2 cellular contexts compared by ENCODE assay signal in genomic region chr1:63674238-63674864, GRCh38.
TF ChIP-seq lines count a peak whose summit lies in the region.

No MANE protein-coding gene starts in this region.

TF ChIP-seq in HCT116, 20 proteins besides CTCF, POLR2A, EP300 and RAD21:
- TF ChIP-seq SP1 (IDR thresholded peaks at IDR 0.05; ENCODE audit: low read depth) (no peak), JUND (IDR thresholded peaks at IDR 0.05) (peak; percentile 35; the same call in 1 of the 2 replicates), MAX (IDR thresholded peaks at IDR 0.05) (peak; percentile 25; the same call in 1 of the 2 replicates), YY1 (IDR thresholded peaks at IDR 0.05; ENCODE audit: extremely low read depth, insufficient replicate concordance, low read depth, low read length) (no peak), SIN3A (IDR thresholded peaks at IDR 0.05; ENCODE audit: low read depth) (no peak), CBX3 (IDR thresholded peaks at IDR 0.05; ENCODE audit: low read depth) (peak; percentile 65), EZH2 (IDR thresholded peaks at IDR 0.05) (no peak), TCF7L2 (IDR thresholded peaks at IDR 0.05; ENCODE audit: borderline replicate concordance, extremely low read depth, insufficient read depth, insufficient read length) (no peak), ZNF274 (IDR thresholded peaks at IDR 0.05; ENCODE audit: low read depth, low read length) (no peak), ZBTB33 (IDR thresholded peaks at IDR 0.05; ENCODE audit: extremely low read depth, insufficient replicate concordance, low read length) (no peak), ELF1 (IDR thresholded peaks at IDR 0.05; ENCODE audit: borderline replicate concordance, low read depth) (no peak), SRF (IDR thresholded peaks at IDR 0.05; ENCODE audit: low read depth) (no peak), CEBPB (IDR thresholded peaks at IDR 0.05; ENCODE audit: low read depth) (no peak), FOSL1 (IDR thresholded peaks at IDR 0.05; ENCODE audit: low read depth) (peak; percentile 63), ATF3 (IDR thresholded peaks at IDR 0.05) (no peak), EGR1 (IDR thresholded peaks at IDR 0.05; ENCODE audit: low read depth) (no peak), ZFX (IDR thresholded peaks at IDR 0.05) (no peak), POLR2AphosphoS5 (IDR thresholded peaks at IDR 0.05; ENCODE audit: low read depth, low read length) (no peak), EZH2phosphoT487 (IDR thresholded peaks at IDR 0.05; ENCODE audit: borderline replicate concordance) (no peak)
- TF ChIP-seq, protein P1, sequence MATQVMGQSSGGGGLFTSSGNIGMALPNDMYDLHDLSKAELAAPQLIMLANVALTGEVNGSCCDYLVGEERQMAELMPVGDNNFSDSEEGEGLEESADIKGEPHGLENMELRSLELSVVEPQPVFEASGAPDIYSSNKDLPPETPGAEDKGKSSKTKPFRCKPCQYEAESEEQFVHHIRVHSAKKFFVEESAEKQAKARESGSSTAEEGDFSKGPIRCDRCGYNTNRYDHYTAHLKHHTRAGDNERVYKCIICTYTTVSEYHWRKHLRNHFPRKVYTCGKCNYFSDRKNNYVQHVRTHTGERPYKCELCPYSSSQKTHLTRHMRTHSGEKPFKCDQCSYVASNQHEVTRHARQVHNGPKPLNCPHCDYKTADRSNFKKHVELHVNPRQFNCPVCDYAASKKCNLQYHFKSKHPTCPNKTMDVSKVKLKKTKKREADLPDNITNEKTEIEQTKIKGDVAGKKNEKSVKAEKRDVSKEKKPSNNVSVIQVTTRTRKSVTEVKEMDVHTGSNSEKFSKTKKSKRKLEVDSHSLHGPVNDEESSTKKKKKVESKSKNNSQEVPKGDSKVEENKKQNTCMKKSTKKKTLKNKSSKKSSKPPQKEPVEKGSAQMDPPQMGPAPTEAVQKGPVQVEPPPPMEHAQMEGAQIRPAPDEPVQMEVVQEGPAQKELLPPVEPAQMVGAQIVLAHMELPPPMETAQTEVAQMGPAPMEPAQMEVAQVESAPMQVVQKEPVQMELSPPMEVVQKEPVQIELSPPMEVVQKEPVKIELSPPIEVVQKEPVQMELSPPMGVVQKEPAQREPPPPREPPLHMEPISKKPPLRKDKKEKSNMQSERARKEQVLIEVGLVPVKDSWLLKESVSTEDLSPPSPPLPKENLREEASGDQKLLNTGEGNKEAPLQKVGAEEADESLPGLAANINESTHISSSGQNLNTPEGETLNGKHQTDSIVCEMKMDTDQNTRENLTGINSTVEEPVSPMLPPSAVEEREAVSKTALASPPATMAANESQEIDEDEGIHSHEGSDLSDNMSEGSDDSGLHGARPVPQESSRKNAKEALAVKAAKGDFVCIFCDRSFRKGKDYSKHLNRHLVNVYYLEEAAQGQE (IDR thresholded peaks at IDR 0.05; ENCODE audit: low read depth) = no peak

TF ChIP-seq in GM12878, 131 proteins besides CTCF, POLR2A, EP300 and RAD21:
- peak; percentile 42; the same call in 1 of the 2 replicates for TF ChIP-seq JUNB (IDR thresholded peaks at IDR 0.05)
- TF ChIP-seq POLR2AphosphoS5 (IDR thresholded peaks at IDR 0.05; ENCODE audit: low read length) = no peak
- TF ChIP-seq SRF (IDR thresholded peaks at IDR 0.05; ENCODE audit: low read depth in 2 of 2, low read length in 2 of 2) = 0 out of 4 replicates have a peak, but pooled peaks of 1 of the 2 experiments have one; percentile 3
- TF ChIP-seq, protein P2, sequence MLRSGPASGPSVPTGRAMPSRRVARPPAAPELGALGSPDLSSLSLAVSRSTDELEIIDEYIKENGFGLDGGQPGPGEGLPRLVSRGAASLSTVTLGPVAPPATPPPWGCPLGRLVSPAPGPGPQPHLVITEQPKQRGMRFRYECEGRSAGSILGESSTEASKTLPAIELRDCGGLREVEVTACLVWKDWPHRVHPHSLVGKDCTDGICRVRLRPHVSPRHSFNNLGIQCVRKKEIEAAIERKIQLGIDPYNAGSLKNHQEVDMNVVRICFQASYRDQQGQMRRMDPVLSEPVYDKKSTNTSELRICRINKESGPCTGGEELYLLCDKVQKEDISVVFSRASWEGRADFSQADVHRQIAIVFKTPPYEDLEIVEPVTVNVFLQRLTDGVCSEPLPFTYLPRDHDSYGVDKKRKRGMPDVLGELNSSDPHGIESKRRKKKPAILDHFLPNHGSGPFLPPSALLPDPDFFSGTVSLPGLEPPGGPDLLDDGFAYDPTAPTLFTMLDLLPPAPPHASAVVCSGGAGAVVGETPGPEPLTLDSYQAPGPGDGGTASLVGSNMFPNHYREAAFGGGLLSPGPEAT (IDR thresholded peaks at IDR 0.05; ENCODE audit: low read depth) = no peak
- TF ChIP-seq RUNX3 (IDR thresholded peaks at IDR 0.05; ENCODE audit: low read length) = peak; percentile 70
- peak; percentile 35; the same call in 1 of the 2 replicates for TF ChIP-seq SMC3 (IDR thresholded peaks at IDR 0.05; ENCODE audit: borderline replicate concordance, low read length)
- peak; percentile 63; the same call in 1 of the 2 replicates for TF ChIP-seq IRF4 (IDR thresholded peaks at IDR 0.05; ENCODE audit: low read depth, low read length)
TF ChIP-seq in GM12878: peak in this region for 5.
